13 cellular contexts compared by ENCODE assay signal in genomic region chr6:107264357-107264831, GRCh38.
A peak's percentile ranks its signal among the peaks of the same experiment; 100 is the strongest.
DNase-seq lines count a peak whose midpoint lies in the region; ATAC-seq, FAIRE-seq and TF ChIP-seq lines count a peak whose summit lies in the region.
"Had no signal": no experiment of that assay in that cellular context is flagged by ENCODE, and none has a peak within 500 bp of the region (broad histone marks: within the 10 kb centered on the region; RNA-seq: fewer than 3 reads in every experiment).

No MANE protein-coding gene starts in this region.

- DNase-seq in BE2C, result peak; percentile 46
- DNase-seq in HTR-8/SVneo (ENCODE audit: insufficient read length, low spot score), result peak; percentile 51
- DNase-seq in RWPE2 (ENCODE audit: low spot score), result no peak
- DNase-seq in glomerular endothelial cell (ENCODE audit: extremely low read depth, low read depth, low spot score), result peak; percentile 61
- no peak for DNase-seq in coronary artery (ENCODE audit: low spot score)
- no peak for DNase-seq in GM19239 (ENCODE audit: insufficient read length, low spot score)
- no peak for DNase-seq in psoas muscle
- DNase-seq: activated T-cell treated with anti-CD3 and anti-CD28 coated beads for 4 hours, colonic mucosa, left colon, T-helper 1 cell had no signal

- intact Hi-C loops in psoas muscle (cut with DNase I), result no loop called here

- H3K9me3 ChIP-seq in BE2C, result no peaks in the 10 kb centered on the region; the same call in 1 of the 2 replicates
- H3K9me3 ChIP-seq in RWPE2 (ENCODE audit: severe bottlenecking), result no peaks in the 10 kb centered on the region
- no peaks in the 10 kb centered on the region for H3K9me3 ChIP-seq in psoas muscle
- H3K9me3 ChIP-seq: colonic mucosa, right atrium auricular region had no signal

- no peak for FAIRE-seq in HTR-8/SVneo (lab: Jason Lieb, UNC)
- no peak for FAIRE-seq in GM19239 (lab: Jason Lieb, UNC)

- H3K36me3 ChIP-seq in BE2C (no peaks in the 10 kb centered on the region), RWPE2 (ENCODE audit: low read depth) (0 out of 2 replicates have a peak, but pooled peaks cover 4% of the 10 kb centered on the region), psoas muscle (ENCODE audit: insufficient read depth in 1 of 2, low read depth in 1 of 2) (no peaks in the 10 kb centered on the region)
- H3K36me3 ChIP-seq: colonic mucosa, right atrium auricular region had no signal

- H3K4me3 ChIP-seq in BE2C (ENCODE audit: low read depth, low read length), result no peak overlapping the region
- no peak overlapping the region for H3K4me3 ChIP-seq in RWPE2 (ENCODE audit: severe bottlenecking)
- no peak overlapping the region for H3K4me3 ChIP-seq in coronary artery
- H3K4me3 ChIP-seq in psoas muscle, result no peak overlapping the region
- H3K4me3 ChIP-seq: colonic mucosa, right atrium auricular region had no signal

- ATAC-seq in RWPE2 (ENCODE audit: low read depth) (peak; percentile 100), GM21619 (IDR thresholded peaks at IDR 0.05; ENCODE audit: unreplicated experiment) (no peak), psoas muscle (no peak)
- ATAC-seq: left colon had no signal

- H3K27ac ChIP-seq in RWPE2 (ENCODE audit: poor library complexity, severe bottlenecking), result peak overlapping the region; percentile 46
- no peak overlapping the region for H3K27ac ChIP-seq in coronary artery
- no peak overlapping the region for H3K27ac ChIP-seq in psoas muscle
- H3K27ac ChIP-seq: colonic mucosa, right atrium auricular region had no signal

- TF ChIP-seq CTCF in BE2C (IDR thresholded peaks at IDR 0.05; ENCODE audit: low read depth, low read length), result no peak
- TF ChIP-seq CTCF in RWPE2 (IDR thresholded peaks at IDR 0.05; ENCODE audit: poor library complexity, severe bottlenecking), result no peak
- no peak for TF ChIP-seq CTCF in coronary artery (IDR thresholded peaks at IDR 0.05)
- no peak for TF ChIP-seq CTCF in psoas muscle (IDR thresholded peaks at IDR 0.05)

- WGBS in psoas muscle, 3 donors, result 81 to 83% (median 82%) methylated on average over 3 of the region's 3 CpGs

- H3K27me3 ChIP-seq in BE2C (no peaks in the 10 kb centered on the region), RWPE2 (ENCODE audit: insufficient read depth, poor library complexity, severe bottlenecking) (no peaks in the 10 kb centered on the region), psoas muscle (ENCODE audit: insufficient read depth in 3 of 3, low read length in 2 of 3) (no peaks in the 10 kb centered on the region)
- H3K27me3 ChIP-seq: colonic mucosa, right atrium auricular region had no signal

- H3K4me1 ChIP-seq in BE2C (peaks cover 2% of the 10 kb centered on the region; the same call in 1 of the 2 replicates), RWPE2 (ENCODE audit: insufficient read depth, poor library complexity, severe bottlenecking) (peaks cover 17% of the 10 kb centered on the region), psoas muscle (no peaks in the 10 kb centered on the region)
- H3K4me1 ChIP-seq: colonic mucosa, right atrium auricular region had no signal

Comparison
In these comparisons a context has a peak if more than half of its experiments do, and no peak if none do; other contexts are left out.
1. DNase-seq: peak in BE2C (single experiment), HTR-8/SVneo (single experiment) and glomerular endothelial cell (single experiment); none in RWPE2 (single experiment), coronary artery (single experiment), GM19239 (single experiment) and psoas muscle (0 of 2).